Comparison of ENCODE assay signal across 21 cellular contexts in genomic region chr9:135551031-135551430, GRCh38. TPM values are rescaled to one million over a fixed set of nuclear protein-coding genes. Genes with fewer than 3 reads are reported as not detected.
"Had no signal": no experiment of that assay in that cellular context is flagged by ENCODE, and none has a peak within 500 bp of the region (broad histone marks: within the 10 kb centered on the region; RNA-seq: fewer than 3 reads in every experiment).

No MANE protein-coding gene starts in this region.

- H3K9me3 Mint-ChIP-seq: activated CD4-positive, alpha-beta T cell treated with anti-CD3 and anti-CD28 coated beads, Interleukin-2, amount 10 ng/mL, durations not matched to agents 7 days and 5 days; activated naive CD4-positive, alpha-beta T cell treated with anti-CD3 and anti-CD28 coated beads for 36 hours; activated naive CD8-positive, alpha-beta T cell treated with anti-CD3 and anti-CD28 coated beads, Interleukin-2, amount 50 U/mL, for 24 hours; activated T-cell treated with anti-CD3 and anti-CD28 coated beads, Interleukin-2, amount 50 U/mL, for 24 hours; activated T-helper 2 cell treated with anti-CD3 and anti-CD28 coated beads, Interferon-gamma antibody, Interleukin-2, Interleukin-4, amounts not matched to agents 10 μg/mL and 5 μg/mL and 100 μg/mL, durations not matched to agents 14 hours and 24 hours and 36 hours; central memory CD8-positive, alpha-beta T cell had no signal

- H3K27me3 ChIP-seq: colonic mucosa, gastrocnemius medialis, heart left ventricle, neutrophil, pancreas, right lobe of liver had no signal

- H3K4me3 Mint-ChIP-seq: activated CD4-positive, alpha-beta T cell treated with anti-CD3 and anti-CD28 coated beads, Interleukin-2, amount 10 ng/mL, durations not matched to agents 7 days and 5 days; activated CD8-positive, alpha-beta T cell treated with anti-CD3 and anti-CD28 coated beads, Interleukin-2, amount 10 ng/mL, durations not matched to agents 7 days and 5 days; activated naive CD4-positive, alpha-beta T cell treated with anti-CD3 and anti-CD28 coated beads for 36 hours; activated naive CD8-positive, alpha-beta T cell treated with anti-CD3 and anti-CD28 coated beads, Interleukin-2, amount 50 U/mL, for 24 hours; activated T-cell treated with anti-CD3 and anti-CD28 coated beads, Interleukin-2, amount 50 U/mL, for 24 hours; central memory CD8-positive, alpha-beta T cell; naive thymus-derived CD8-positive, alpha-beta T cell; stimulated activated naive B cell treated with anti-CD40 and anti-IgM and Interleukin-4, amounts not matched to agents 10 μg/mL and 1 μg/mL and 100 μg/mL, for 72 hours had no signal

- DNase-seq: activated CD4-positive, alpha-beta T cell treated with anti-CD3 and anti-CD28 coated beads, Interleukin-2, amount 10 ng/mL, durations not matched to agents 7 days and 5 days; activated CD8-positive, alpha-beta T cell treated with anti-CD3 and anti-CD28 coated beads, Interleukin-2, amount 10 ng/mL, durations not matched to agents 7 days and 5 days; activated naive CD4-positive, alpha-beta T cell treated with anti-CD3 and anti-CD28 coated beads for 36 hours; activated naive CD8-positive, alpha-beta T cell treated with anti-CD3 and anti-CD28 coated beads, Interleukin-2, amount 50 U/mL, for 24 hours; activated T-cell treated with anti-CD3 and anti-CD28 coated beads, Interleukin-2, amount 50 U/mL, for 24 hours; aorta; colonic mucosa; gastrocnemius medialis; heart left ventricle; left ventricle myocardium superior; mucosa of descending colon; naive thymus-derived CD8-positive, alpha-beta T cell; pancreas; spleen; stimulated activated naive B cell treated with anti-CD40 and anti-IgM and Interleukin-4, amounts not matched to agents 10 μg/mL and 1 μg/mL and 100 μg/mL, for 72 hours had no signal

- H3K36me3 ChIP-seq: colonic mucosa, gastrocnemius medialis, heart left ventricle, neutrophil, pancreas, right lobe of liver, spleen had no signal

- H3K9me3 ChIP-seq: colonic mucosa, gastrocnemius medialis, mucosa of descending colon, neutrophil, pancreas, right lobe of liver, spleen had no signal

- H3K4me3 ChIP-seq: colonic mucosa, gastrocnemius medialis, heart left ventricle, mucosa of descending colon, pancreas, right lobe of liver, spleen had no signal

- H3K4me1 ChIP-seq: colonic mucosa, gastrocnemius medialis, heart left ventricle, pancreas, right lobe of liver, spleen had no signal

- H3K27me3 Mint-ChIP-seq: activated CD4-positive, alpha-beta T cell treated with anti-CD3 and anti-CD28 coated beads, Interleukin-2, amount 10 ng/mL, durations not matched to agents 7 days and 5 days; activated naive CD8-positive, alpha-beta T cell treated with anti-CD3 and anti-CD28 coated beads, Interleukin-2, amount 50 U/mL, for 24 hours; central memory CD8-positive, alpha-beta T cell had no signal

- H3K36me3 Mint-ChIP-seq: naive thymus-derived CD8-positive, alpha-beta T cell; stimulated activated naive B cell treated with anti-CD40 and anti-IgM and Interleukin-4, amounts not matched to agents 10 μg/mL and 1 μg/mL and 100 μg/mL, for 72 hours had no signal

- H3K27ac ChIP-seq: colonic mucosa, gastrocnemius medialis, heart left ventricle, neutrophil, pancreas, right lobe of liver, spleen had no signal

- H3K4me1 Mint-ChIP-seq: activated CD4-positive, alpha-beta T cell treated with anti-CD3 and anti-CD28 coated beads, Interleukin-2, amount 10 ng/mL, durations not matched to agents 7 days and 5 days; activated naive CD8-positive, alpha-beta T cell treated with anti-CD3 and anti-CD28 coated beads, Interleukin-2, amount 50 U/mL, for 24 hours; central memory CD8-positive, alpha-beta T cell; stimulated activated naive B cell treated with anti-CD40 and anti-IgM and Interleukin-4, amounts not matched to agents 10 μg/mL and 1 μg/mL and 100 μg/mL, for 72 hours had no signal

- H3K27ac Mint-ChIP-seq: activated CD4-positive, alpha-beta T cell treated with anti-CD3 and anti-CD28 coated beads, Interleukin-2, amount 10 ng/mL, durations not matched to agents 7 days and 5 days; activated CD8-positive, alpha-beta T cell treated with anti-CD3 and anti-CD28 coated beads, Interleukin-2, amount 10 ng/mL, durations not matched to agents 7 days and 5 days; activated naive CD4-positive, alpha-beta T cell treated with anti-CD3 and anti-CD28 coated beads for 36 hours; activated naive CD8-positive, alpha-beta T cell treated with anti-CD3 and anti-CD28 coated beads, Interleukin-2, amount 50 U/mL, for 24 hours; activated T-cell treated with anti-CD3 and anti-CD28 coated beads, Interleukin-2, amount 50 U/mL, for 24 hours; activated T-helper 2 cell treated with anti-CD3 and anti-CD28 coated beads, Interferon-gamma antibody, Interleukin-2, Interleukin-4, amounts not matched to agents 10 μg/mL and 5 μg/mL and 100 μg/mL, durations not matched to agents 14 hours and 24 hours and 36 hours; naive thymus-derived CD8-positive, alpha-beta T cell; stimulated activated naive B cell treated with anti-CD40 and anti-IgM and Interleukin-4, amounts not matched to agents 10 μg/mL and 1 μg/mL and 100 μg/mL, for 72 hours had no signal

- ATAC-seq: activated CD8-positive, alpha-beta T cell treated with anti-CD3 and anti-CD28 coated beads, Interleukin-2, amount 10 ng/mL, durations not matched to agents 7 days and 5 days; activated naive CD8-positive, alpha-beta T cell treated with anti-CD3 and anti-CD28 coated beads, Interleukin-2, amount 50 U/mL, for 24 hours; gastrocnemius medialis; heart left ventricle; left ventricle myocardium superior; mucosa of descending colon; naive thymus-derived CD8-positive, alpha-beta T cell; pancreas; right lobe of liver; stimulated activated naive B cell treated with anti-CD40 and anti-IgM and Interleukin-4, amounts not matched to agents 10 μg/mL and 1 μg/mL and 100 μg/mL, for 72 hours had no signal

RNA-seq across cellular contexts. Expression of gene OBP2A, which starts 5.1 kb away (rescaled TPM):
- total RNA-seq: activated CD4-positive, alpha-beta T cell treated with anti-CD3 and anti-CD28 coated beads, Interleukin-2, amount 10 ng/mL, durations not matched to agents 7 days and 5 days; activated CD8-positive, alpha-beta T cell treated with anti-CD3 and anti-CD28 coated beads, Interleukin-2, amount 10 ng/mL, durations not matched to agents 7 days and 5 days; activated naive CD4-positive, alpha-beta T cell treated with anti-CD3 and anti-CD28 coated beads for 36 hours; activated T-helper 2 cell treated with anti-CD3 and anti-CD28 coated beads, Interferon-gamma antibody, Interleukin-2, Interleukin-4, amounts not matched to agents 10 μg/mL and 5 μg/mL and 100 μg/mL, durations not matched to agents 14 hours and 24 hours and 36 hours; aorta; colonic mucosa; gastrocnemius medialis; heart left ventricle; kidney epithelial cell; left ventricle myocardium superior; mucosa of descending colon; naive thymus-derived CD8-positive, alpha-beta T cell; pancreas; right lobe of liver; ureter had no signal

RNA-seq across cellular contexts. Expression of gene PAEP, which starts 10.5 kb away (rescaled TPM):
- total RNA-seq: activated CD4-positive, alpha-beta T cell treated with anti-CD3 and anti-CD28 coated beads, Interleukin-2, amount 10 ng/mL, durations not matched to agents 7 days and 5 days; activated CD8-positive, alpha-beta T cell treated with anti-CD3 and anti-CD28 coated beads, Interleukin-2, amount 10 ng/mL, durations not matched to agents 7 days and 5 days; activated naive CD4-positive, alpha-beta T cell treated with anti-CD3 and anti-CD28 coated beads for 36 hours; activated T-helper 2 cell treated with anti-CD3 and anti-CD28 coated beads, Interferon-gamma antibody, Interleukin-2, Interleukin-4, amounts not matched to agents 10 μg/mL and 5 μg/mL and 100 μg/mL, durations not matched to agents 14 hours and 24 hours and 36 hours; aorta; colonic mucosa; gastrocnemius medialis; heart left ventricle; kidney epithelial cell; left ventricle myocardium superior; mucosa of descending colon; naive thymus-derived CD8-positive, alpha-beta T cell; pancreas; right lobe of liver; spleen; ureter had no signal

RNA-seq across cellular contexts. Expression of gene LCN1, which starts 29.8 kb away (rescaled TPM):
- total RNA-seq: activated CD4-positive, alpha-beta T cell treated with anti-CD3 and anti-CD28 coated beads, Interleukin-2, amount 10 ng/mL, durations not matched to agents 7 days and 5 days; activated CD8-positive, alpha-beta T cell treated with anti-CD3 and anti-CD28 coated beads, Interleukin-2, amount 10 ng/mL, durations not matched to agents 7 days and 5 days; activated T-helper 2 cell treated with anti-CD3 and anti-CD28 coated beads, Interferon-gamma antibody, Interleukin-2, Interleukin-4, amounts not matched to agents 10 μg/mL and 5 μg/mL and 100 μg/mL, durations not matched to agents 14 hours and 24 hours and 36 hours; colonic mucosa; gastrocnemius medialis; kidney epithelial cell; left ventricle myocardium superior; mucosa of descending colon; naive thymus-derived CD8-positive, alpha-beta T cell; pancreas; right lobe of liver; spleen; ureter had no signal
